35 cellular contexts compared by ENCODE assay signal in genomic region chr2:117293012-117293411, GRCh38.
"Had no signal": no experiment of that assay in that cellular context is flagged by ENCODE, and none has a peak within 500 bp of the region (broad histone marks: within the 10 kb centered on the region; RNA-seq: fewer than 3 reads in every experiment).

No MANE protein-coding gene starts in this region.

- H3K9me3 ChIP-seq: MG63 had no signal

- H3K4me3 ChIP-seq: MG63 had no signal

- H3K9ac ChIP-seq: KMS-11 had no signal

- H3K27ac ChIP-seq: KMS-11 had no signal

- H3K27me3 ChIP-seq: MG63 had no signal

- H3K4me2 ChIP-seq: KMS-11 had no signal

- H3K36me3 ChIP-seq: MG63 had no signal

- DNase-seq: Karpas-422, Kasumi-1, KG1, MG63, MM.1S, MV-4-11, NCI-H1048, NCI-H1092, NCI-H1092 treated with DMSO at 0.1 percent for 48 hours, NCI-H1105, NCI-H1105 treated with DMSO at 0.1 percent for 48 hours, NCI-H1417, NCI-H1417 treated with DMSO at 0.1 percent for 48 hours, NCI-H1436, NCI-H1436 treated with DMSO at 0.1 percent for 48 hours, NCI-H146, NCI-H1694, NCI-H1694 treated with DMSO at 0.1 percent for 48 hours, NCI-H187, NCI-H187 treated with DMSO at 0.1 percent for 48 hours, NCI-H1930, NCI-H2029, NCI-H2029 treated with DMSO at 0.1 percent for 48 hours, NCI-H2081, NCI-H2081 treated with DMSO at 0.1 percent for 48 hours, NCI-H2171, NCI-H2171 treated with DMSO at 0.1 percent for 48 hours, NCI-H2227 treated with DMSO at 0.1 percent for 48 hours, NCI-H226, NCI-H345, NCI-H446, NCI-H446 treated with DMSO at 0.1 percent for 48 hours, NCI-H510A, NCI-H510A treated with DMSO at 0.1 percent for 48 hours had no signal
